Comparison of ENCODE assay signal across 16 cellular contexts in the genomic region with DNA sequence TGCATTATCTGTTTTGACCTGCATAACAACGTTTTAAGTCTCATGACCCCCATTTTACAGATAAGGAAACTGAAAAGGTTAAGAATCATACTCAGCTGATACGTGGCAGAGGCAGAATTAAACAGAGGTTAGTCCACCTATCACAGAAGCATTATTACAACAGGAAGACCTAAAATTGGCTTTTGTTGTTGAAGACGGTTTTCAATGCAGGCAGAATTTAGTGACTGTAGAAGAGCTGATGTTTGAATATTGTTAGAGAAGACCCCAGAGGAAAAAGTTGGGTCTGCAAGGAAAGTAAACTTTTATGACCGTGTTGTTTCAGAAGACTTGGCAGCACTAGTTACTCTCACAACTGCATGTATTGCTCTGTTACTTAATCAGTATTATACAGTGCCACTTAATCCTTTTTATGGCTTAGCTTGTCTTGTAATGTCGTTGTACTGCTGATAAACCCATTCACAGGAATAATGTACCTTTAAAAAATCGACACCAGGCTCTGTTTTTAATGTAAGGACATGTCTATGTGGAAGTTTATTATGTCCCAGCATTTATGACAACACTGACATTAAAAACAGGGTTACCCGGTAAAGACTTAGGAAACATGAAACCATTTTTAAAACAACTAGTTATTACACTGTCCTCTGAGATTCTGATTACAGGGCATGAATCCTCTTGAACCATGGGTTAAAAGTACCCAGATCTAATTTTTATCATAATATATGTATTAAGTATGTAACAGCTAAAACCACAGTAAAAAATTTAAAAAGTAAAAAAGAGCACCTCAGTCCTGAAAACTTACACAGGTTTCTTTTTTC.
"Had no signal": no experiment of that assay in that cellular context is flagged by ENCODE, and none has a peak within 500 bp of the region (broad histone marks: within the 10 kb centered on the region; RNA-seq: fewer than 3 reads in every experiment).

No MANE protein-coding gene starts in this region.

- H3K27ac Mint-ChIP-seq: activated naive CD4-positive, alpha-beta T cell treated with anti-CD3 and anti-CD28 coated beads, Interleukin-2, amount 50 U/mL, for 72 hours; activated T-cell treated with anti-CD3 and anti-CD28 coated beads, Interleukin-2, amount 50 U/mL, for 24 hours; naive B cell; stimulated activated memory B cell treated with anti-CD40 and anti-IgM and Interleukin-4, amounts not matched to agents 10 μg/mL and 1 μg/mL and 100 μg/mL, for 72 hours had no signal

- H3K4me3 ChIP-seq: lung, spleen, tibial artery had no signal

- H3K27me3 ChIP-seq: spleen, tibial artery had no signal

- ATAC-seq: activated naive CD4-positive, alpha-beta T cell treated with anti-CD3 and anti-CD28 coated beads, Interleukin-2, amount 50 U/mL, for 72 hours; right cardiac atrium; stimulated activated memory B cell treated with anti-CD40 and anti-IgM and Interleukin-4, amounts not matched to agents 10 μg/mL and 1 μg/mL and 100 μg/mL, for 72 hours had no signal

- H3K4me3 Mint-ChIP-seq: activated T-cell treated with anti-CD3 and anti-CD28 coated beads, Interleukin-2, amount 50 U/mL, for 24 hours; naive B cell; stimulated activated memory B cell treated with anti-CD40 and anti-IgM and Interleukin-4, amounts not matched to agents 10 μg/mL and 1 μg/mL and 100 μg/mL, for 72 hours had no signal

- H3K36me3 ChIP-seq: spleen, tibial artery had no signal

- H3K9me3 Mint-ChIP-seq: activated naive CD4-positive, alpha-beta T cell treated with anti-CD3 and anti-CD28 coated beads, Interleukin-2, amount 50 U/mL, for 72 hours; activated T-cell treated with anti-CD3 and anti-CD28 coated beads, Interleukin-2, amount 50 U/mL, for 24 hours; naive B cell; stimulated activated memory B cell treated with anti-CD40 and anti-IgM and Interleukin-4, amounts not matched to agents 10 μg/mL and 1 μg/mL and 100 μg/mL, for 72 hours had no signal

- H3K9me3 ChIP-seq: spleen, tibial artery had no signal

- H3K27ac ChIP-seq: spleen, tibial artery had no signal

- H3K27me3 Mint-ChIP-seq: activated T-cell treated with anti-CD3 and anti-CD28 coated beads, Interleukin-2, amount 50 U/mL, for 24 hours; progenitor cell of endocrine pancreas; stimulated activated memory B cell treated with anti-CD40 and anti-IgM and Interleukin-4, amounts not matched to agents 10 μg/mL and 1 μg/mL and 100 μg/mL, for 72 hours had no signal

- DNase-seq: activated CD4-positive, alpha-beta T cell treated with anti-CD3 and anti-CD28 coated beads, Interleukin-2, amount 50 U/mL, for 4 hours; activated CD4-positive, CD25-positive, alpha-beta regulatory T cell treated with anti-CD3 and anti-CD28 coated beads, Interleukin-2, amount 50 U/mL, for 72 hours; activated effector memory CD4-positive, alpha-beta T cell treated with anti-CD3 and anti-CD28 coated beads, Interleukin-2, amount 50 U/mL, for 16 hours; activated T-cell treated with anti-CD3 and anti-CD28 coated beads, Interleukin-2, amount 50 U/mL, for 24 hours; amniotic stem cell; cerebellar nuclear complex; dermis blood vessel endothelial cell; naive B cell; right cardiac atrium; spleen; stimulated activated CD4-positive, alpha-beta T cell treated with anti-CD3 and anti-CD28 coated beads, Interleukin-1b, Interleukin-23, amount 100 ng/mL, for 48 hours; tibial artery had no signal
